ENCODE assay signal across 11 cellular contexts in genomic region chr17:67200727-67201301, GRCh38. TPM values are rescaled to one million over a fixed set of nuclear protein-coding genes. Genes with fewer than 3 reads are reported as not detected.
A peak's percentile ranks its signal among the peaks of the same experiment; 100 is the strongest.
DNase-seq lines count a peak whose midpoint lies in the region; ATAC-seq and TF ChIP-seq lines count a peak whose summit lies in the region.
"Had no signal": no experiment of that assay in that cellular context is flagged by ENCODE, and none has a peak within 500 bp of the region (broad histone marks: within the 10 kb centered on the region; RNA-seq: fewer than 3 reads in every experiment).

No MANE protein-coding gene starts in this region.

- 82% methylated on average over 4 of the region's 4 CpGs for WGBS in right cardiac atrium

- H2AFZ ChIP-seq in OCI-LY7 (ENCODE audit: low read length): no peak overlapping the region

- TF ChIP-seq CTCF in left ventricle myocardium inferior (IDR thresholded peaks at IDR 0.05; ENCODE audit: borderline replicate concordance) (peak; percentile 44), OCI-LY7 (conservative IDR thresholded peaks at IDR 0.05; ENCODE audit: low read length) (peak; percentile 71), fibroblast of pulmonary artery (IDR thresholded peaks at IDR 0.05; ENCODE audit: low read length, missing control alignments) (peak; percentile 58), upper lobe of right lung (IDR thresholded peaks at IDR 0.05) (peak; percentile 34)

- H3K9me3 ChIP-seq in left ventricle myocardium inferior (replicated peaks) (no peaks in the 10 kb centered on the region), right cardiac atrium (ENCODE audit: control insufficient read depth, low read length) (no peaks in the 10 kb centered on the region), OCI-LY7 (ENCODE audit: low read length) (no peaks in the 10 kb centered on the region), upper lobe of right lung (no peaks in the 10 kb centered on the region)
- H3K9me3 ChIP-seq: gastroesophageal sphincter had no signal

- DNase-seq in left ventricle myocardium inferior (no peak), right cardiac atrium (no peak), OCI-LY7 (ENCODE audit: low spot score) (no peak), fibroblast of pulmonary artery (ENCODE audit: low read depth) (peak; percentile 23), upper lobe of right lung (no peak), LoVo (ENCODE audit: low spot score) (no peak), anterior cingulate cortex (lab: John Stamatoyannopoulos, UW) (no peak)
- DNase-seq: activated T-cell treated with anti-CD3 and anti-CD28 coated beads, Interleukin-2, amount 50 U/mL, for 1 hour; NCI-H2029 treated with DMSO at 0.1 percent for 48 hours had no signal

- intact Hi-C loops in left ventricle myocardium inferior (cut with micrococcal nuclease) (no loop called here), right cardiac atrium (cut with DNase I) (no loop called here), OCI-LY7 (cut with micrococcal nuclease; ENCODE audit: unreplicated experiment) (no loop called here), upper lobe of right lung (cut with DNase I) (no loop called here)

- no peak overlapping the region for H3K27ac ChIP-seq in left ventricle myocardium inferior (replicated peaks)
- H3K27ac ChIP-seq in right cardiac atrium (ENCODE audit: low read length): no peak overlapping the region
- no peak overlapping the region for H3K27ac ChIP-seq in OCI-LY7 (ENCODE audit: low read depth, low read length, poor library complexity, severe bottlenecking)
- no peak overlapping the region for H3K27ac ChIP-seq in upper lobe of right lung
- H3K27ac ChIP-seq: gastroesophageal sphincter had no signal

- POLR2A ChIA-PET in OCI-LY7 (lab: Charles Lee): interaction anchor here (0.7 kb wide), 1 partner anchor 614 kb away, joined by 3 read pairs; no protein-coding TSS in a partner anchor

- H3K27me3 ChIP-seq in left ventricle myocardium inferior (ENCODE audit: low read depth): no peaks in the 10 kb centered on the region
- no peaks in the 10 kb centered on the region for H3K27me3 ChIP-seq in right cardiac atrium (ENCODE audit: control insufficient read depth, insufficient read depth)
- no peaks in the 10 kb centered on the region for H3K27me3 ChIP-seq in upper lobe of right lung
- H3K27me3 ChIP-seq: gastroesophageal sphincter had no signal

- peaks cover 39% of the 10 kb centered on the region for H3K36me3 ChIP-seq in left ventricle myocardium inferior
- H3K36me3 ChIP-seq in OCI-LY7 (ENCODE audit: insufficient read depth, low read length): peaks cover 50% of the 10 kb centered on the region
- H3K36me3 ChIP-seq in upper lobe of right lung: peaks cover 60% of the 10 kb centered on the region

- BruUV-seq in OCI-LY7 (replicated peaks; lab: Mats Ljungman, UMichigan): no TSS peak

- H3K4me3 ChIP-seq in left ventricle myocardium inferior (no peak overlapping the region), right cardiac atrium (ENCODE audit: low read length) (no peak overlapping the region), OCI-LY7 (ENCODE audit: low read depth, low read length, poor library complexity, severe bottlenecking) (no peak overlapping the region), fibroblast of pulmonary artery (replicated peaks; ENCODE audit: low read depth, low read length) (no peak overlapping the region), upper lobe of right lung (no peak overlapping the region)
- H3K4me3 ChIP-seq: gastroesophageal sphincter had no signal

- ATAC-seq in right cardiac atrium (no peak), upper lobe of right lung (peak; percentile 50), GM19035 (IDR thresholded peaks at IDR 0.05; ENCODE audit: unreplicated experiment) (no peak)
- ATAC-seq: gastroesophageal sphincter had no signal

- no peak overlapping the region for H3K4me2 ChIP-seq in OCI-LY7 (ENCODE audit: low read length)

- H3K79me2 ChIP-seq in OCI-LY7 (ENCODE audit: insufficient read depth, low read depth, low read length): no peaks in the 10 kb centered on the region

- no peaks in the 10 kb centered on the region for H3K4me1 ChIP-seq in left ventricle myocardium inferior
- H3K4me1 ChIP-seq in right cardiac atrium (ENCODE audit: control insufficient read depth, insufficient read depth, low read length): no peaks in the 10 kb centered on the region
- H3K4me1 ChIP-seq in OCI-LY7 (ENCODE audit: insufficient read depth, low read length, poor library complexity, severe bottlenecking): no peaks in the 10 kb centered on the region
- no peaks in the 10 kb centered on the region for H3K4me1 ChIP-seq in upper lobe of right lung
- H3K4me1 ChIP-seq: gastroesophageal sphincter had no signal

- CTCF ChIA-PET in OCI-LY7 (lab: Charles Lee; ENCODE audit: unreplicated experiment): no interaction called here

- H3K9me2 ChIP-seq in OCI-LY7 (ENCODE audit: insufficient read depth, low read length): no peaks in the 10 kb centered on the region

- H4K20me1 ChIP-seq in OCI-LY7 (ENCODE audit: insufficient read depth, low read length): no peaks in the 10 kb centered on the region

RNA-seq across cellular contexts. Expression of gene HELZ, which starts 44.2 kb away (rescaled TPM):
- total RNA-seq in left ventricle myocardium inferior (36.7 TPM), right cardiac atrium (10 to 100 TPM; 32.2 to 43.9 (median 37.9) TPM), OCI-LY7 (2022) (56.8 and 58.9 TPM in 2 replicates), upper lobe of right lung (72.5 TPM)
- 5.6 TPM for polyA plus RNA-seq in right cardiac atrium
- total RNA-seq in OCI-LY7 (2014; rRNA removed; shearing (Covaris generic)): 28.1 and 33.9 TPM in 2 replicates
